2 cellular contexts compared by ENCODE assay signal in the genomic region with DNA sequence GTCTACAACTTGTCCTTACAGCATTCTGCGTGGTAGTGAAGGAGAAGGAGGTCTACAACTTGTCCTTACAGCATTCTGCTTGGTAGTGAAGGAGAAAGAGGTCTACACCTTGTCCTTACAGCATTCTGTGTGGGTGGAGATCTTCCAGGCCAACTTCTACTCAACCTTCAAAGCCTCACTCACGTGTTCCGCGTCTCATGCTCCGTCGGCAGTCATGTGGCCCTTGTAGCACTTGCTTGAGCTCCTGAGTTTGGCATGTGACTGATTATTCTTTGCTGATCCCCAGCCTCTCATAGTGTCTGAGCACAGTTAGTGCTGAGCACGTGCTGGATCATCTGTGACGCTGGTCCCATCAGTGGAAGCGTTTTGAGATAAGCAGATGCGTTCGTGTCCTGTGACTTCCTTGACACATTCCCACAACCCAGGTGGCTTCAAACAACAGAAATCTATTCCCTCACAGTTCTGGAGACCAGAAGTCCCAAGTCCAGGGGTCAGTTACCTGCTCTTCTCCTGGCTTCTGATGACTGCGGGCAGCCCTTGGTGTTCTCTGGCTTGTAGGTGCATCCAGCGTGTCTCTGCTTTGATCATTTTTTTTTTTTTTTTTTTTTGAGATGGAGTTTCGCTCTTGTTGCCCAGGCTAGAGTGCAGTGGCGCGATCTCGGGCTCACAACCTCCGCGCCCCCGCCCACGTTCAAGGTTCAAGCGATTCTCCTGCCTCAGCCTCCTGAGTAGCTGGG.
TF ChIP-seq lines count a peak whose summit lies in the region.

No MANE protein-coding gene starts in this region.

TF ChIP-seq in SK-N-SH, 30 proteins besides CTCF, POLR2A, EP300 and RAD21:
- TF ChIP-seq REST (IDR thresholded peaks at IDR 0.05; ENCODE audit: low read depth, low read length): no peak
TF ChIP-seq in SK-N-SH: peak in this region for 0.

TF ChIP-seq in neural cell, 6 proteins besides CTCF, POLR2A, EP300 and RAD21:
- no peak for TF ChIP-seq POLR2AphosphoS5 (IDR thresholded peaks at IDR 0.05)
- no peak for TF ChIP-seq EZH2 (IDR thresholded peaks at IDR 0.05; ENCODE audit: borderline replicate concordance, insufficient read depth, low read length, poor library complexity, severe bottlenecking)
- TF ChIP-seq TAF1 (IDR thresholded peaks at IDR 0.05; ENCODE audit: low read depth): no peak
TF ChIP-seq in neural cell: peak in this region for 0.
